In the genomic region with DNA sequence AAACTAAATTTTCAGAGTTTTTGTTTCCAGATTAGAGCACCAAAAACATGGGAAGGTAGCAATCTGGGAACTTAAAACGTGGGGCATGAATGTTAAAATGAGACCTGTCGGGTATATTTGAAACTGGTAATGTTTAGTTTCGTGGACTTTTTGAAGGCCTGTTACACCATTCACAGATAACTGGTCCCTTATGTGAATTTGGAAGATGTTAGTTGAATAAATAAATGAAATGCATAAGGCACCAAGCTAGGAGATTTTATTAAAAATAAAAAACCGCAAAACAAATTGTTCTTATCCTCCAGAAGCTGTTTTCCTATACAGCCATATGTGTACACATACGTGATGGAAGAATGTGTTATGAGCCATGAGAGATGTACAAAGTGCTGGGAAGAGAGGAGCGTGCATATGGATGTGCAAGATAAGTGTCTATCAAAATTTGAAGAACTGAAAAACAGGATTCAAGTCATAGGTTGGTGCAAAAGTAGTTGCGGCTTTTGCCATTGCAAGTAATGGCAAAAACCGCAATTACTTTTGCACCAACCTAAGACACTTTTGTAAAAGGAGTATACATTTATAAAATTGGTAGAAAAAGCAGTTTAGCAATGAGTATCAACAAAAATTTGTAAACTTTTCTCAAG, we compare ENCODE assay signal across 8 cellular contexts. TPM values are rescaled to one million over a fixed set of nuclear protein-coding genes. Genes with fewer than 3 reads are reported as not detected.
DNase-seq lines count a peak whose midpoint lies in the region; ATAC-seq, FAIRE-seq and TF ChIP-seq lines count a peak whose summit lies in the region.

No MANE protein-coding gene starts in this region.

- H3K9me1 ChIP-seq in keratinocyte (ENCODE audit: control insufficient read depth, extremely low read depth, insufficient read depth, low read length), result no peaks in the 10 kb centered on the region

- dilution Hi-C loops in keratinocyte (cut with MboI; ENCODE audit: extremely low pct_ligation_motif_present, low sequenced_read_pairs), result no loop called here

- intact Hi-C loops in testis (cut with DNase I; ENCODE audit: low total_unique reads), result no loop called here

- H3K27me3 ChIP-seq in BLaER1 (no peaks in the 10 kb centered on the region), keratinocyte (ENCODE audit: control insufficient read depth, extremely low read depth, insufficient read depth, low read length) (no peaks in the 10 kb centered on the region), testis (no peaks in the 10 kb centered on the region)

- TF ChIP-seq POLR2A in testis (IDR thresholded peaks at IDR 0.05), result no peak

- peak overlapping the region; percentile 92 for H3K4me3 ChIP-seq in BLaER1
- H3K4me3 ChIP-seq in Jurkat, Clone E6-1 (ENCODE audit: low read length), result peak overlapping the region; percentile 72
- peak overlapping the region; percentile 83 to 93 (median 93) for H3K4me3 ChIP-seq in keratinocyte (ENCODE audit: control insufficient read depth in 2 of 3, extremely low read depth in 1 of 3, insufficient read depth in 2 of 3, low read depth in 1 of 3, low read length in 3 of 3)
- H3K4me3 ChIP-seq in testis, result peak overlapping the region; percentile 86 to 92

- no peak for DNase-seq in Jurkat, Clone E6-1 (ENCODE audit: low read depth, low spot score)
- DNase-seq in activated naive CD4-positive, alpha-beta T cell treated with anti-CD3 and anti-CD28 coated beads, Interleukin-2, amount 50 U/mL, for 72 hours (ENCODE audit: low spot score in 2 of 2), result no peak
- DNase-seq in keratinocyte (ENCODE audit: low read depth, low spot score), result no peak
- no peak for DNase-seq in testis
- DNase-seq in GM13977 (ENCODE audit: low spot score), result no peak
- no peak for DNase-seq in effector CD8-positive, alpha-beta T cell (lab: John Stamatoyannopoulos, UW)

- H3K9me3 ChIP-seq in BLaER1 (no peaks in the 10 kb centered on the region), keratinocyte (ENCODE audit: control insufficient read depth, low read depth, low read length) (no peaks in the 10 kb centered on the region), testis (no peaks in the 10 kb centered on the region)

- peak overlapping the region; percentile 77 for H3K27ac ChIP-seq in BLaER1
- H3K27ac ChIP-seq in keratinocyte (ENCODE audit: control insufficient read depth, insufficient read depth, low read length), result peak overlapping the region; percentile 78
- H3K27ac ChIP-seq in testis, result peak overlapping the region; percentile 88 to 96

- peaks cover 30% of the 10 kb centered on the region for H3K4me1 ChIP-seq in BLaER1
- peaks cover 18% of the 10 kb centered on the region for H3K4me1 ChIP-seq in keratinocyte (ENCODE audit: control insufficient read depth, extremely low read depth, insufficient read depth, low read length)
- peaks cover 15% of the 10 kb centered on the region for H3K4me1 ChIP-seq in testis

- 22 to 30% methylated on average over 8 of the region's 8 CpGs for WGBS in testis, 2 donors

- TF ChIP-seq CTCF in keratinocyte (optimal IDR thresholded peaks at IDR 0.05 in 1 of 3, IDR thresholded peaks at IDR 0.05 in 1 of 3, conservative IDR thresholded peaks at IDR 0.05 in 1 of 3; ENCODE audit: extremely low read depth in 1 of 3, insufficient read depth in 2 of 3, low read length in 3 of 3) (no peak), testis (IDR thresholded peaks at IDR 0.05) (no peak), GM13977 (IDR thresholded peaks at IDR 0.05; ENCODE audit: extremely low read depth, insufficient read depth, missing control alignments) (no peak)

- no peak for FAIRE-seq in keratinocyte (lab: Jason Lieb, UNC)

- H3K36me3 ChIP-seq in BLaER1, result 0 out of 2 replicates have a peak, but pooled peaks cover 5% of the 10 kb centered on the region
- H3K36me3 ChIP-seq in keratinocyte (ENCODE audit: control insufficient read depth in 2 of 2, extremely low read depth in 1 of 2, insufficient read depth in 2 of 2, low read length in 2 of 2), result no peaks in the 10 kb centered on the region
- no peaks in the 10 kb centered on the region for H3K36me3 ChIP-seq in testis (ENCODE audit: low read depth, missing control alignments)

- in situ Hi-C loops in GM13977 (cut with MboI; ENCODE audit: low pct_unique_long_range_greater_than_20kb, low sequenced_read_pairs, unreplicated experiment), result no loop called here

- H2AFZ ChIP-seq in keratinocyte (ENCODE audit: control insufficient read depth, low read length), result peak overlapping the region; percentile 85

- H4K20me1 ChIP-seq in BLaER1 (peaks cover 35% of the 10 kb centered on the region), keratinocyte (ENCODE audit: control insufficient read depth, extremely low read depth, insufficient read depth, low read length) (no peaks in the 10 kb centered on the region)

- H3K4me2 ChIP-seq in BLaER1 (peak overlapping the region; percentile 87), keratinocyte (ENCODE audit: control insufficient read depth, extremely low read depth, insufficient read depth, low read depth, low read length) (peak overlapping the region; percentile 93)

- H3K79me2 ChIP-seq in keratinocyte (ENCODE audit: control insufficient read depth, insufficient read depth, low read length), result peaks cover 30% of the 10 kb centered on the region

- ATAC-seq in activated naive CD4-positive, alpha-beta T cell treated with anti-CD3 and anti-CD28 coated beads, Interleukin-2, amount 50 U/mL, for 72 hours, result no peak
- ATAC-seq in GM21423 (IDR thresholded peaks at IDR 0.05; ENCODE audit: unreplicated experiment), result no peak

- H3K9ac ChIP-seq in BLaER1 (peak overlapping the region; percentile 92), keratinocyte (ENCODE audit: control insufficient read depth, extremely low read depth, insufficient read depth, low read length) (peak overlapping the region; percentile 83)

- no peaks in the 10 kb centered on the region for H3K36me3 Mint-ChIP-seq in activated naive CD4-positive, alpha-beta T cell treated with anti-CD3 and anti-CD28 coated beads, Interleukin-2, amount 50 U/mL, for 72 hours

- H3K27ac Mint-ChIP-seq in activated naive CD4-positive, alpha-beta T cell treated with anti-CD3 and anti-CD28 coated beads, Interleukin-2, amount 50 U/mL, for 72 hours, result peak overlapping the region; percentile 36 to 83

- H3K9me3 Mint-ChIP-seq in activated naive CD4-positive, alpha-beta T cell treated with anti-CD3 and anti-CD28 coated beads, Interleukin-2, amount 50 U/mL, for 72 hours, result no peaks in the 10 kb centered on the region

RNA-seq across cellular contexts. Expression of a gene that starts 0.7 kb away (rescaled TPM):
- 70.3 TPM for polyA plus RNA-seq in Jurkat, Clone E6-1 (2012; ENCODE audit: insufficient read depth, insufficient read length)
- total RNA-seq in activated naive CD4-positive, alpha-beta T cell treated with anti-CD3 and anti-CD28 coated beads, Interleukin-2, amount 50 U/mL, for 72 hours, result 10 to 100 TPM; 27.4 to 33.0 TPM
- polyA plus RNA-seq in keratinocyte (8.3 to 15.3 TPM (median 12.2 TPM) in 3 replicates), testis (ENCODE audit: insufficient read depth, low read depth, low replicate concordance) (12.0 TPM)
- 41.0 TPM for polyA plus RNA-seq in keratinocyte (2011; ENCODE audit: low read depth)
- 9.6 and 15.4 TPM in 2 replicates for polyA plus RNA-seq in keratinocyte (2011; cell fraction: cytosol; rRNA removed)
- 5.6 and 6.3 TPM in 2 replicates for polyA plus RNA-seq in keratinocyte (2011; cell fraction: nucleus; rRNA removed)
- polyA plus RNA-seq in keratinocyte (2012; ENCODE audit: low replicate concordance), result 11.7 and 13.1 TPM in 2 replicates
- 5.1 to 9.4 TPM (median 5.8 TPM) in 3 replicates for polyA minus RNA-seq in keratinocyte
- 9.4 TPM for polyA minus RNA-seq in keratinocyte (2011; cell fraction: cytosol; rRNA and poly(A)+ RNA removed)
- 3.4 and 4.4 TPM in 2 replicates for polyA minus RNA-seq in keratinocyte (2011; cell fraction: nucleus; rRNA and poly(A)+ RNA removed)
- total RNA-seq in testis, result 10 to 100 TPM; 12.8 to 18.5 TPM
